ENCODE assay signal across 30 cellular contexts in the genomic region with DNA sequence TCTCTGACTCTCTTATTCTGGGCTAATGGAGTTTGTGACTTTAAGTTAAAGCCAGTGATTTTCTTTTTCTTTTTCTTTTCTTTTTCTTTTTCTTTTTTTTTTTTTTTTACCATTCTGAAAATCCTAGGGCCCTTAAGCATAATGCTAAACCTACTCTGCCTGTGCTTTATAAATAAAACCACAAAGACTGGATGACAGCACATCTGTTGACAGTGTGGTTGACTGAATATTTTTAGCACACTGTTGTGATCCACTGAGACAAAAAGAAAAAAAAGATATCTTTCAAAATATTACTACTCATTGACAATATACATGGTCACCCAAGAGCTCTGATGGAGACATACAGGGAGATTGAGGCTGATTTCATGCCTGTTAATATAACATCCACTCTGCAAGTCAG.
"Had no signal": no experiment of that assay in that cellular context is flagged by ENCODE, and none has a peak within 500 bp of the region (broad histone marks: within the 10 kb centered on the region; RNA-seq: fewer than 3 reads in every experiment).

No MANE protein-coding gene starts in this region.

- H3K4me3 ChIP-seq: adrenal gland, body of pancreas, breast epithelium had no signal

- H3K36me3 ChIP-seq: adrenal gland, brain microvascular endothelial cell, breast epithelium had no signal

- H3K27ac ChIP-seq: adrenal gland, body of pancreas, brain microvascular endothelial cell, breast epithelium, VCaP had no signal

- H3K4me1 ChIP-seq: adrenal gland, body of pancreas, breast epithelium had no signal

- H3K9me3 ChIP-seq: adrenal gland, body of pancreas had no signal

- DNase-seq: activated B cell treated with CpG ODN at 0.5 μM for 24 hours; activated CD4-positive, alpha-beta memory T cell treated with anti-CD3 and anti-CD28 coated beads for 36 hours; activated CD4-positive, alpha-beta T cell treated with anti-CD3 and anti-CD28 coated beads for 4 hours; activated CD4-positive, alpha-beta T cell treated with anti-CD3 and anti-CD28 coated beads, Interleukin-2, amount 10 ng/mL, durations not matched to agents 24 days and 14 days; activated CD4-positive, alpha-beta T cell treated with anti-CD3 and anti-CD28 coated beads, Interleukin-2, amount 50 U/mL, for 1 hour; activated CD4-positive, alpha-beta T cell treated with anti-CD3 and anti-CD28 coated beads, Interleukin-2, amount 50 U/mL, for 4 hours; activated CD4-positive, CD25-positive, alpha-beta regulatory T cell treated with anti-CD3 and anti-CD28 coated beads, Interleukin-2, amount 50 U/mL, for 72 hours; activated CD8-positive, alpha-beta memory T cell treated with anti-CD3 and anti-CD28 coated beads, Interleukin-2, amount 50 U/mL, for 4 hours; activated CD8-positive, alpha-beta T cell treated with anti-CD3 and anti-CD28 coated beads for 36 hours; activated effector memory CD4-positive, alpha-beta T cell treated with anti-CD3 and anti-CD28 coated beads, Interleukin-2, amount 50 U/mL, for 16 hours; activated gamma-delta T cell treated with Interleukin-2 at 50 U/mL for 16 hours; activated naive CD4-positive, alpha-beta T cell; activated naive CD4-positive, alpha-beta T cell treated with anti-CD3 and anti-CD28 coated beads for 36 hours; activated naive CD4-positive, alpha-beta T cell treated with anti-CD3 and anti-CD28 coated beads, Interleukin-2, amount 50 U/mL, for 16 hours; activated naive CD8-positive, alpha-beta T cell treated with anti-CD3 and anti-CD28 coated beads for 36 hours; activated T-cell treated with anti-CD3 and anti-CD28 coated beads for 4 hours; activated T-cell treated with anti-CD3 and anti-CD28 coated beads, Interleukin-2, amount 50 U/mL, for 1 hour; activated T-cell treated with anti-CD3 and anti-CD28 coated beads, Interleukin-2, amount 50 U/mL, for 4 hours; activated T-cell treated with anti-CD3 and anti-CD28 coated beads, Interleukin-2, amount 50 U/mL, for 72 hours; adrenal gland; amniotic stem cell; aorta; body of pancreas; brain microvascular endothelial cell; central memory CD4-positive, alpha-beta T cell; T-helper 1 cell; T-helper 2 cell; T-helper 9 cell had no signal

- H3K27me3 ChIP-seq: adrenal gland, body of pancreas, brain microvascular endothelial cell, breast epithelium had no signal
